In the genomic region with DNA sequence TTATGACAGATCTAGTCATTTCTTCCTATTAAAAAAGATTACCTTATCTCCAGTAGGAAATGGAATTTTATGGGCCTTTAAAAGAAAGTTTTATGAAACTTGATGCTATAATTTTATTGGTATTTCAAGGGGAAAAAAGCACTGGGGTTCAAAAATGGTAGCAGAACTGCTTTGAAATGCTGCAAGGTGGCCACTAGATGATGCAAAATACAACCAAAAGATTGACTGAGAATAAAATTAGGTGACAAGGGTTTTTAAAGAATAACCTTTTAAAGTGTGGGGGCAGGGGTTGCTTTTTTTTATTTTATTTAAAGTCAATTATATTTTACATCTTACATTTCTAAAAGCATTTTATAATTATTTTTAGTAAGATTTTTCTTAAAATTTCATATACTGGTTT, we compare ENCODE assay signal across 9 cellular contexts.
DNase-seq lines count a peak whose midpoint lies in the region; ATAC-seq and TF ChIP-seq lines count a peak whose summit lies in the region.
"Had no signal": no experiment of that assay in that cellular context is flagged by ENCODE, and none has a peak within 500 bp of the region (broad histone marks: within the 10 kb centered on the region; RNA-seq: fewer than 3 reads in every experiment).

No MANE protein-coding gene starts in this region.

- H3K27ac ChIP-seq in DND-41 (ENCODE audit: low read length), result no peak overlapping the region
- H3K27ac ChIP-seq in MM.1S (ENCODE audit: low read length), result no peak overlapping the region
- peak overlapping the region in 7 of 59 donors; percentile 0 to 29 (median 8) for H3K27ac ChIP-seq in dorsolateral prefrontal cortex
- no peak overlapping the region for H3K27ac ChIP-seq in parathyroid adenoma

- H3K79me2 ChIP-seq in DND-41 (ENCODE audit: insufficient read depth, low read length), result no peaks in the 10 kb centered on the region
- no peaks in the 10 kb centered on the region for H3K79me2 ChIP-seq in MM.1S (ENCODE audit: low read length)
- H3K79me2 ChIP-seq in parathyroid adenoma, result no peaks in the 10 kb centered on the region

- ATAC-seq in DND-41 (ENCODE audit: insufficient read depth, low read depth) (no peak), GM21390 (IDR thresholded peaks at IDR 0.05; ENCODE audit: unreplicated experiment) (no peak)

- H3K9ac ChIP-seq in DND-41 (ENCODE audit: low read depth, low read length) (no peak overlapping the region), MM.1S (ENCODE audit: low read length) (no peak overlapping the region), parathyroid adenoma (no peak overlapping the region)

- TF ChIP-seq CTCF in DND-41 (IDR thresholded peaks at IDR 0.05; ENCODE audit: borderline replicate concordance, extremely low read depth, low read length, poor library complexity, severe bottlenecking) (peak; percentile 41), MM.1S (IDR thresholded peaks at IDR 0.05; ENCODE audit: low read length) (peak; percentile 19), dorsolateral prefrontal cortex (IDR thresholded peaks at IDR 0.05 in 54 of 56, conservative IDR thresholded peaks at IDR 0.05 in 2 of 56; ENCODE audit: low read depth in 1 of 56, partially characterized antibody in 56 of 56) (peak in 55 of 56 donors; percentile 15 to 87 (median 63)), parathyroid adenoma (IDR thresholded peaks at IDR 0.05) (peak; percentile 64)

- no peaks in the 10 kb centered on the region for H3K9me2 ChIP-seq in MM.1S (replicated peaks; ENCODE audit: insufficient read depth, low read length)

- H3K4me2 ChIP-seq in DND-41 (ENCODE audit: insufficient read depth, low read length) (no peak overlapping the region), MM.1S (ENCODE audit: low read depth, low read length) (no peak overlapping the region), parathyroid adenoma (ENCODE audit: low read length) (no peak overlapping the region)

- H3K36me3 ChIP-seq in DND-41 (ENCODE audit: insufficient read depth, low read length) (peaks cover 44% of the 10 kb centered on the region), MM.1S (replicated peaks; ENCODE audit: insufficient read depth, low read length) (peaks cover 4% of the 10 kb centered on the region; the same call in 1 of the 2 replicates), parathyroid adenoma (ENCODE audit: control insufficient read depth, insufficient read depth, low read length) (no peaks in the 10 kb centered on the region)

- H4K20me1 ChIP-seq in DND-41 (ENCODE audit: insufficient read depth, low read length) (no peaks in the 10 kb centered on the region), MM.1S (ENCODE audit: insufficient read depth, low read length) (no peaks in the 10 kb centered on the region)

- DNase-seq in DND-41 (no peak), MM.1S (no peak), dorsolateral prefrontal cortex (no peak), NCI-H187 (lab: John Stamatoyannopoulos, UW) (no peak), GDM1 (lab: John Stamatoyannopoulos, UW) (no peak), NCI-H1930 (lab: John Stamatoyannopoulos, UW) (no peak)
- DNase-seq: SHP77 treated with DMSO at 0.1 percent for 48 hours had no signal

- no peaks in the 10 kb centered on the region for H3K27me3 ChIP-seq in DND-41 (ENCODE audit: insufficient read depth, low read length, poor library complexity)
- no peaks in the 10 kb centered on the region for H3K27me3 ChIP-seq in MM.1S (replicated peaks; ENCODE audit: insufficient read depth, low read length)
- no peaks in the 10 kb centered on the region for H3K27me3 ChIP-seq in dorsolateral prefrontal cortex
- no peaks in the 10 kb centered on the region for H3K27me3 ChIP-seq in parathyroid adenoma (ENCODE audit: control insufficient read depth, insufficient read depth, low read length)

- H3K4me3 ChIP-seq in DND-41 (ENCODE audit: low read depth in 1 of 2, low read length in 2 of 2) (no peak overlapping the region), MM.1S (ENCODE audit: low read length) (no peak overlapping the region), dorsolateral prefrontal cortex (no peak overlapping the region), parathyroid adenoma (ENCODE audit: low read depth, low read length) (no peak overlapping the region)

- intact Hi-C loops in dorsolateral prefrontal cortex (cut with DNase I), result loop anchor here (5.0 kb wide), 4 partner anchors 59 to 249 kb away; a partner anchor contains a TSS

- H3K4me1 ChIP-seq in DND-41 (ENCODE audit: insufficient read depth, low read length) (no peaks in the 10 kb centered on the region), MM.1S (ENCODE audit: low read length) (no peaks in the 10 kb centered on the region), parathyroid adenoma (no peaks in the 10 kb centered on the region)

- H3K9me3 ChIP-seq in DND-41 (ENCODE audit: insufficient read depth, low read length, severe bottlenecking), result no peaks in the 10 kb centered on the region
- no peaks in the 10 kb centered on the region for H3K9me3 ChIP-seq in MM.1S (replicated peaks; ENCODE audit: insufficient read depth, low read length)
- H3K9me3 ChIP-seq in parathyroid adenoma (ENCODE audit: control insufficient read depth, low read length), result no peaks in the 10 kb centered on the region

- H3F3A ChIP-seq in MM.1S (ENCODE audit: insufficient read depth, low read length), result no peaks in the 10 kb centered on the region

- no peak overlapping the region for H2AFZ ChIP-seq in DND-41 (ENCODE audit: low read depth, low read length)
- no peak overlapping the region for H2AFZ ChIP-seq in MM.1S (ENCODE audit: low read length)
- H2AFZ ChIP-seq in parathyroid adenoma, result no peak overlapping the region
